Comparison of ENCODE assay signal across 8 cellular contexts in the genomic region with DNA sequence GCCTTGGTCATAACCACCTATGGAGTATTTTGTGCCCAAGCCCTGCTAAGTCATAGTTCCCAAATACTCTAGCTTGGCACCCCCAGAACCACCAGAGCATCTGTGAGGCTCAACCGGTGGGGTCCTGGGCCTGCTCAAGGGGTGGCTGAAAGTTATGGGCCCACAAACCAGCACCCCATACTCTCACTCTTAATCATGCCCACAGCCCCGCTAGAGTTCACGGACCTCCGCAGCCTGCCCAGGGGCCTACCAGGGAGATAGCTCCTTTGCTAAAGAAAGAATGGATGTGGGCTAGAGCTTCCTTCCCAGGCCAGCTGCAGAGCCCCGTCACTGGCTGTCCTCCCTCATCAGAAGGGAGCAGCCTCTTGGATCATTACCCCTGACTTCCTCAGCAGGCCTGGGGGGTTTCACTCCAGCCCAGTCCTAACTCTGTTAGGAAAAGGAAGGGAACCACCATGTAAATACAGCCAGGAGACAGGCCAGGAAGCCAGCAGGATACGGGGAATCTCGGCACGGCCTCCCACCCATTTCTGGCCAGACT. TPM values are rescaled to one million over a fixed set of nuclear protein-coding genes. Genes with fewer than 3 reads are reported as not detected.
DNase-seq lines count a peak whose midpoint lies in the region; ATAC-seq and TF ChIP-seq lines count a peak whose summit lies in the region.

No MANE protein-coding gene starts in this region.

- CTCF ChIA-PET in BJ (lab: Yijun Ruan, JAX), result interaction anchor here (0.6 to 2.5 kb wide), 10 partner anchors 9 to 343 kb away, joined by 3 to 18 read pairs (median 3); partner anchors contain the start of gene ABHD15

- peaks cover 26% of the 10 kb centered on the region for H3K4me1 ChIP-seq in NT2/D1 (ENCODE audit: insufficient read depth, insufficient read length)
- peaks cover 55 to 60% of the 10 kb centered on the region in 2 donors for H3K4me1 ChIP-seq in duodenal mucosa (ENCODE audit: control insufficient read depth in 1 of 2, insufficient read depth in 2 of 2, low read length in 2 of 2)

- H3K36me3 Mint-ChIP-seq in natural killer cell treated with Interleukin-12 subunit alpha and Interleukin-12 subunit beta and Interleukin-15 and Interleukin-18, amount 100 ng/mL, for 72 hours, result no peaks in the 10 kb centered on the region

- DNase-seq in BJ (ENCODE audit: low read depth) (no peak), NT2/D1 (ENCODE audit: low read depth, low spot score) (no peak), globus pallidus (ENCODE audit: low spot score) (no peak), NCI-H1092 (lab: John Stamatoyannopoulos, UW) (no peak), mesenteric fat pad (ENCODE audit: low spot score) (no peak), nucleus accumbens (lab: John Stamatoyannopoulos, UW) (no peak)
- DNase-seq in natural killer cell treated with Interleukin-12 subunit alpha and Interleukin-12 subunit beta and Interleukin-15 and Interleukin-18, amount 100 ng/mL, for 72 hours (ENCODE audit: low spot score), result no peak

- H3K27me3 Mint-ChIP-seq in natural killer cell treated with Interleukin-12 subunit alpha and Interleukin-12 subunit beta and Interleukin-15 and Interleukin-18, amount 100 ng/mL, for 72 hours, result no peaks in the 10 kb centered on the region

- peak overlapping the region; percentile 87 for H3K4me3 Mint-ChIP-seq in natural killer cell treated with Interleukin-12 subunit alpha and Interleukin-12 subunit beta and Interleukin-15 and Interleukin-18, amount 100 ng/mL, for 72 hours

- no peak for TF ChIP-seq CTCF in BJ (IDR thresholded peaks at IDR 0.05; ENCODE audit: insufficient read depth, low read depth, low read length)

- peaks cover 42 to 47% of the 10 kb centered on the region in 2 donors for H3K4me1 Mint-ChIP-seq in natural killer cell treated with Interleukin-12 subunit alpha and Interleukin-12 subunit beta and Interleukin-15 and Interleukin-18, amount 100 ng/mL, for 72 hours (ENCODE audit: low read depth in 2 of 2)

- ATAC-seq in natural killer cell treated with Interleukin-12 subunit alpha and Interleukin-12 subunit beta and Interleukin-15 and Interleukin-18, amount 100 ng/mL, for 72 hours, result no peak

- H3K9me3 ChIP-seq in NT2/D1 (ENCODE audit: insufficient read depth, low read length) (peaks cover 6% of the 10 kb centered on the region; the same call in 1 of the 2 replicates), duodenal mucosa (ENCODE audit: control insufficient read depth in 1 of 2, low read length in 2 of 2) (no peaks in the 10 kb centered on the region)

- no peaks in the 10 kb centered on the region for H3K9me3 Mint-ChIP-seq in natural killer cell treated with Interleukin-12 subunit alpha and Interleukin-12 subunit beta and Interleukin-15 and Interleukin-18, amount 100 ng/mL, for 72 hours

- H3K9ac ChIP-seq in NT2/D1 (ENCODE audit: insufficient read length, low read depth) (peak overlapping the region; percentile 80), duodenal mucosa (ENCODE audit: low read depth in 1 of 2, low read length in 2 of 2) (peak overlapping the region; percentile 68 to 87)

- no peak overlapping the region for H3K27ac ChIP-seq in duodenal mucosa (ENCODE audit: low read depth, low read length)

- no peaks in the 10 kb centered on the region for H3K27me3 ChIP-seq in BJ (ENCODE audit: control insufficient read depth, insufficient read depth, low read length)
- peaks cover 26% of the 10 kb centered on the region for H3K27me3 ChIP-seq in NT2/D1 (ENCODE audit: insufficient read depth, insufficient read length)
- no peaks in the 10 kb centered on the region for H3K27me3 ChIP-seq in duodenal mucosa (ENCODE audit: control insufficient read depth in 1 of 2, insufficient read depth in 2 of 2, low read length in 2 of 2)

- POLR2A ChIA-PET in BJ (lab: Charles Lee), result no interaction called here

- peak overlapping the region; percentile 79 for H3K4me3 ChIP-seq in BJ (ENCODE audit: low read depth, low read length)
- H3K4me3 ChIP-seq in NT2/D1 (ENCODE audit: insufficient read length, low read depth), result peak overlapping the region; percentile 73
- peak overlapping the region; percentile 84 to 89 for H3K4me3 ChIP-seq in duodenal mucosa (ENCODE audit: low read depth in 1 of 2, low read length in 2 of 2)

- H3K27ac Mint-ChIP-seq in natural killer cell treated with Interleukin-12 subunit alpha and Interleukin-12 subunit beta and Interleukin-15 and Interleukin-18, amount 100 ng/mL, for 72 hours, result peak overlapping the region; percentile 33 to 66

- H3K36me3 ChIP-seq in BJ (ENCODE audit: control insufficient read depth, insufficient read depth, low read length), result peaks cover 5% of the 10 kb centered on the region
- H3K36me3 ChIP-seq in NT2/D1 (ENCODE audit: insufficient read depth, insufficient read length, low read length), result peaks cover 3% of the 10 kb centered on the region
- H3K36me3 ChIP-seq in duodenal mucosa (ENCODE audit: control insufficient read depth in 1 of 2, insufficient read depth in 2 of 2, low read length in 2 of 2), result no peaks in the 10 kb centered on the region

RNA-seq across cellular contexts. Expression of gene GIT1, which starts 1.4 kb away (rescaled TPM):
- polyA plus RNA-seq in BJ (2011; rRNA removed), result 21.6 and 32.0 TPM in 2 replicates
- polyA minus RNA-seq in BJ (2011; rRNA and poly(A)+ RNA removed), result 28.2 and 37.6 TPM in 2 replicates
- total RNA-seq in natural killer cell treated with Interleukin-12 subunit alpha and Interleukin-12 subunit beta and Interleukin-15 and Interleukin-18, amount 100 ng/mL, for 72 hours, result 100 to 1,000 TPM in 1 of 2 donors, 10 to 100 TPM in 1; 40.8 to 111 TPM
- 47.7 TPM for total RNA-seq in mesenteric fat pad

RNA-seq across cellular contexts. Expression of gene ANKRD13B, which starts 4.8 kb away (rescaled TPM):
- polyA plus RNA-seq in BJ (2011; rRNA removed), result 1.9 and 3.1 TPM in 2 replicates
- 2.9 and 3.7 TPM in 2 replicates for polyA minus RNA-seq in BJ (2011; rRNA and poly(A)+ RNA removed)
- total RNA-seq in natural killer cell treated with Interleukin-12 subunit alpha and Interleukin-12 subunit beta and Interleukin-15 and Interleukin-18, amount 100 ng/mL, for 72 hours, result 10 to 100 TPM in 1 of 2 donors, 1 to 10 TPM in 1; 4.4 to 32.5 TPM
- total RNA-seq in mesenteric fat pad, result 11.5 TPM

RNA-seq across cellular contexts. Expression of gene TP53I13, which starts 19.6 kb away (rescaled TPM):
- polyA plus RNA-seq in BJ (2011; rRNA removed), result 26.8 and 38.7 TPM in 2 replicates
- polyA minus RNA-seq in BJ (2011; rRNA and poly(A)+ RNA removed), result 45.3 and 97.0 TPM in 2 replicates
- 10 to 100 TPM; 61.6 to 95.5 TPM for total RNA-seq in natural killer cell treated with Interleukin-12 subunit alpha and Interleukin-12 subunit beta and Interleukin-15 and Interleukin-18, amount 100 ng/mL, for 72 hours
- total RNA-seq in mesenteric fat pad, result 75.2 TPM

RNA-seq across cellular contexts. Expression of gene ABHD15, which starts 21.2 kb away (rescaled TPM):
- polyA plus RNA-seq in BJ (2011; rRNA removed), result 5.2 and 5.8 TPM in 2 replicates
- polyA minus RNA-seq in BJ (2011; rRNA and poly(A)+ RNA removed), result 4.6 and 7.3 TPM in 2 replicates
- 10 to 100 TPM; 12.6 to 20.3 TPM for total RNA-seq in natural killer cell treated with Interleukin-12 subunit alpha and Interleukin-12 subunit beta and Interleukin-15 and Interleukin-18, amount 100 ng/mL, for 72 hours
- total RNA-seq in mesenteric fat pad, result 38.3 TPM

RNA-seq across cellular contexts. Expression of gene CORO6, which starts 34.6 kb away (rescaled TPM):
- 8.0 and 19.3 TPM in 2 replicates for polyA plus RNA-seq in BJ (2011; rRNA removed)
- 12.4 and 14.2 TPM in 2 replicates for polyA minus RNA-seq in BJ (2011; rRNA and poly(A)+ RNA removed)
- total RNA-seq in natural killer cell treated with Interleukin-12 subunit alpha and Interleukin-12 subunit beta and Interleukin-15 and Interleukin-18, amount 100 ng/mL, for 72 hours, result 10 to 100 TPM in 1 of 2 donors, 1 to 10 TPM in 1; 2.1 to 10.2 TPM
- total RNA-seq in mesenteric fat pad, result 7.1 TPM
